In the genomic region with DNA sequence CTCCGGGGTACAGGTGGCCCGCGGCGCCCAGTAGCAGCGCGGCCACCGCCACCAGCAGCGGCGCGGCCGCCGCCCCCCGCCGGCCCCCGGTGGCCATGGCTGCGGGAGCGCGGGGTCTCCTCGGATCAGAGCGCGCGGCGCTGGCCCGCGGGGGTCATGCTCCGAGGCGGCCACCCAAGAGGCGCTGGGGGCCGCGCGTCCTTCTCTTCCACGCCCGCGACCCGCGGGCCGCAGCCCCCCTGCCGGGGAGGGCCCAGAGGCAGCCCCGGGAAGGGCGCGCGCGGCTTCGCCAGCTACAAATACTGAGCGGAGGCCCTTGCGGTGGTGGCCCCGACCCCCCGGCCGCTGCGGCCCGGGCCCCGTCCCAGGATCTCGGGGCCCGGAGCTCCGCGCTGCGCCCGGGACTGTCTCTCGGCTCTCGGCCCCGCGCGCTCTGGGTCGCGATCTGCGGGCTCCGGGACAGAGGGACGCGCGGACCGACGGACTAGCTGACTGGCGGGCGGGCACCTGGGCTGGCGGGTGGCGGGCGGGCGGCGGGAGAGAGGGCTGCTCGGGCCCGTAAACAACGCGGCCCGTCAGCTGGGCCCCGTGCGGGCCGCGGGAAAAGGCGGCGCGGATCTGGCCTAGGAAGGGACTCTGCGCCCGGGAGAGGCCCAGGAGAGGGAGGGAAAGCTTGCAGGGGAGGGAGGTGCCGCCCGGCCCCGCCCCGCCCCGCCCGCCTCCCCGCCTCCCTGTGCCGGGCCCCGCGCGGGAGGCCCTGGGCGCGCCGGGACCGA, we compare ENCODE assay signal across 1 cellular context.
TF ChIP-seq lines count a peak whose summit lies in the region.

A gene (minus strand): TSS at position 620 of the 776 bp plus-strand sequence. CDS start 523 bp downstream, at position 97.

TF ChIP-seq in HepG2, 621 proteins besides CTCF, POLR2A, EP300 and RAD21 (continued from another document and continues in another):
- TF ChIP-seq POLR2AphosphoS5 (IDR thresholded peaks at IDR 0.05; ENCODE audit: low read depth, low read length) (peak; percentile 54; the same call in 1 of the 2 replicates), ZBTB20 (CRISPR knock-in tag; IDR thresholded peaks at IDR 0.05; ENCODE audit: borderline replicate concordance, low read depth) (no peak), SP4 (CRISPR knock-in tag; IDR thresholded peaks at IDR 0.05) (peak; percentile 56), ZNF337 (CRISPR knock-in tag; IDR thresholded peaks at IDR 0.05; ENCODE audit: borderline replicate concordance, low read depth) (no peak), MYC (CRISPR knock-in tag; IDR thresholded peaks at IDR 0.05; ENCODE audit: borderline replicate concordance) (peak; percentile 47; the same call in 1 of the 2 replicates), ATF7-NPFF (CRISPR knock-in tag; IDR thresholded peaks at IDR 0.05; ENCODE audit: low read depth) (peak; percentile 39; the same call in 1 of the 2 replicates), ZFP36L2 (CRISPR knock-in tag; IDR thresholded peaks at IDR 0.05) (no peak), PCBP1 (IDR thresholded peaks at IDR 0.05; ENCODE audit: borderline replicate concordance, low read depth, low read length) (no peak), ZSCAN20 (CRISPR knock-in tag; IDR thresholded peaks at IDR 0.05; ENCODE audit: borderline replicate concordance) (0 out of 2 replicates have a peak, but pooled peaks have one; percentile 8), SALL1 (CRISPR knock-in tag; IDR thresholded peaks at IDR 0.05) (peak; percentile 67), ZNF44 (CRISPR knock-in tag; IDR thresholded peaks at IDR 0.05) (no peak), FOXM1 (CRISPR knock-in tag; IDR thresholded peaks at IDR 0.05) (no peak), GATA4 (IDR thresholded peaks at IDR 0.05; ENCODE audit: borderline replicate concordance, low read depth) (no peak), ARNT2 (CRISPR knock-in tag; IDR thresholded peaks at IDR 0.05; ENCODE audit: low read depth) (no peak; the same call in 1 of the 2 replicates), FOXP1 (IDR thresholded peaks at IDR 0.05) (no peak), FOXP1 (CRISPR knock-in tag; IDR thresholded peaks at IDR 0.05) (peak; percentile 70), RFXAP (CRISPR knock-in tag; IDR thresholded peaks at IDR 0.05; ENCODE audit: borderline replicate concordance) (no peak; the same call in 1 of the 2 replicates), ZSCAN31 (CRISPR knock-in tag; IDR thresholded peaks at IDR 0.05; ENCODE audit: low read depth) (no peak), MBNL3 (CRISPR knock-in tag; conservative IDR thresholded peaks at IDR 0.05) (no peak), PRMT3 (CRISPR knock-in tag; IDR thresholded peaks at IDR 0.05; ENCODE audit: borderline replicate concordance, low read depth) (no peak), THYN1 (CRISPR knock-in tag; IDR thresholded peaks at IDR 0.05; ENCODE audit: borderline replicate concordance, low read depth) (no peak), ZNF552 (CRISPR knock-in tag; IDR thresholded peaks at IDR 0.05; ENCODE audit: borderline replicate concordance) (no peak), ZNF431 (CRISPR knock-in tag; IDR thresholded peaks at IDR 0.05; ENCODE audit: borderline replicate concordance, low read depth) (no peak), KLF6 (CRISPR knock-in tag; IDR thresholded peaks at IDR 0.05) (no peak; the same call in 1 of the 2 replicates), ZNF317 (CRISPR knock-in tag; IDR thresholded peaks at IDR 0.05) (no peak), HOXA3 (CRISPR knock-in tag; IDR thresholded peaks at IDR 0.05) (peak; percentile 56; the same call in 1 of the 2 replicates), ZNF75D (CRISPR knock-in tag; IDR thresholded peaks at IDR 0.05; ENCODE audit: borderline replicate concordance) (no peak), ZNF24 (IDR thresholded peaks at IDR 0.05) (no peak), DNMT3B (CRISPR knock-in tag; conservative IDR thresholded peaks at IDR 0.05) (no peak), ZMYM2 (CRISPR knock-in tag; IDR thresholded peaks at IDR 0.05) (no peak), ZNF225 (CRISPR knock-in tag; IDR thresholded peaks at IDR 0.05) (no peak), ZC3H13 (CRISPR knock-in tag; IDR thresholded peaks at IDR 0.05) (no peak)
- TF ChIP-seq, protein P1, sequence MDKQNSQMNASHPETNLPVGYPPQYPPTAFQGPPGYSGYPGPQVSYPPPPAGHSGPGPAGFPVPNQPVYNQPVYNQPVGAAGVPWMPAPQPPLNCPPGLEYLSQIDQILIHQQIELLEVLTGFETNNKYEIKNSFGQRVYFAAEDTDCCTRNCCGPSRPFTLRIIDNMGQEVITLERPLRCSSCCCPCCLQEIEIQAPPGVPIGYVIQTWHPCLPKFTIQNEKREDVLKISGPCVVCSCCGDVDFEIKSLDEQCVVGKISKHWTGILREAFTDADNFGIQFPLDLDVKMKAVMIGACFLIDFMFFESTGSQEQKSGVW (CRISPR knock-in tag; IDR thresholded peaks at IDR 0.05; ENCODE audit: borderline replicate concordance), result no peak
- TF ChIP-seq, protein P2, sequence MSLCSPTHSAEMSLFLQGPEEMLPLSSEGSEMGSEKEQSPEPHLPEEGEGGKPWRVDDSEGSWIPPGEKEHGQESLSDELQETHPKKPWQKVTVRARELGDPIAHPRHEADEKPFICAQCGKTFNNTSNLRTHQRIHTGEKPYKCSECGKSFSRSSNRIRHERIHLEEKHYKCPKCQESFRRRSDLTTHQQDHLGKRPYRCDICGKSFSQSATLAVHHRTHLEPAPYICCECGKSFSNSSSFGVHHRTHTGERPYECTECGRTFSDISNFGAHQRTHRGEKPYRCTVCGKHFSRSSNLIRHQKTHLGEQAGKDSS (CRISPR knock-in tag; IDR thresholded peaks at IDR 0.05; ENCODE audit: borderline replicate concordance, low read depth), result peak; percentile 69; the same call in 1 of the 2 replicates
- TF ChIP-seq, protein P3, sequence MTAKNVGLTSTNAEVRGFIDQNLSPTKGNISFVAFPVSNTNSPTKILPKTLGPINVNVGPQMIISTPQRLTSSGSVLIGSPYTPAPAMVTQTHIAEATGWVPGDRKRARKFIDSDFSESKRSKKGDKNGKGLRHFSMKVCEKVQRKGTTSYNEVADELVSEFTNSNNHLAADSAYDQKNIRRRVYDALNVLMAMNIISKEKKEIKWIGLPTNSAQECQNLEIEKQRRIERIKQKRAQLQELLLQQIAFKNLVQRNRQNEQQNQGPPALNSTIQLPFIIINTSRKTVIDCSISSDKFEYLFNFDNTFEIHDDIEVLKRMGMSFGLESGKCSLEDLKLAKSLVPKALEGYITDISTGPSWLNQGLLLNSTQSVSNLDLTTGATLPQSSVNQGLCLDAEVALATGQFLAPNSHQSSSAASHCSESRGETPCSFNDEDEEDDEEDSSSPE (CRISPR knock-in tag; IDR thresholded peaks at IDR 0.05), result peak; percentile 73
- TF ChIP-seq, protein P4, sequence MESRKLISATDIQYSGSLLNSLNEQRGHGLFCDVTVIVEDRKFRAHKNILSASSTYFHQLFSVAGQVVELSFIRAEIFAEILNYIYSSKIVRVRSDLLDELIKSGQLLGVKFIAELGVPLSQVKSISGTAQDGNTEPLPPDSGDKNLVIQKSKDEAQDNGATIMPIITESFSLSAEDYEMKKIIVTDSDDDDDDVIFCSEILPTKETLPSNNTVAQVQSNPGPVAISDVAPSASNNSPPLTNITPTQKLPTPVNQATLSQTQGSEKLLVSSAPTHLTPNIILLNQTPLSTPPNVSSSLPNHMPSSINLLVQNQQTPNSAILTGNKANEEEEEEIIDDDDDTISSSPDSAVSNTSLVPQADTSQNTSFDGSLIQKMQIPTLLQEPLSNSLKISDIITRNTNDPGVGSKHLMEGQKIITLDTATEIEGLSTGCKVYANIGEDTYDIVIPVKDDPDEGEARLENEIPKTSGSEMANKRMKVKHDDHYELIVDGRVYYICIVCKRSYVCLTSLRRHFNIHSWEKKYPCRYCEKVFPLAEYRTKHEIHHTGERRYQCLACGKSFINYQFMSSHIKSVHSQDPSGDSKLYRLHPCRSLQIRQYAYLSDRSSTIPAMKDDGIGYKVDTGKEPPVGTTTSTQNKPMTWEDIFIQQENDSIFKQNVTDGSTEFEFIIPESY (CRISPR knock-in tag; IDR thresholded peaks at IDR 0.05), result no peak
- TF ChIP-seq, protein P5, sequence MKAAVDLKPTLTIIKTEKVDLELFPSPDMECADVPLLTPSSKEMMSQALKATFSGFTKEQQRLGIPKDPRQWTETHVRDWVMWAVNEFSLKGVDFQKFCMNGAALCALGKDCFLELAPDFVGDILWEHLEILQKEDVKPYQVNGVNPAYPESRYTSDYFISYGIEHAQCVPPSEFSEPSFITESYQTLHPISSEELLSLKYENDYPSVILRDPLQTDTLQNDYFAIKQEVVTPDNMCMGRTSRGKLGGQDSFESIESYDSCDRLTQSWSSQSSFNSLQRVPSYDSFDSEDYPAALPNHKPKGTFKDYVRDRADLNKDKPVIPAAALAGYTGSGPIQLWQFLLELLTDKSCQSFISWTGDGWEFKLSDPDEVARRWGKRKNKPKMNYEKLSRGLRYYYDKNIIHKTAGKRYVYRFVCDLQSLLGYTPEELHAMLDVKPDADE (CRISPR knock-in tag; IDR thresholded peaks at IDR 0.05), result no peak
- TF ChIP-seq, protein P6, sequence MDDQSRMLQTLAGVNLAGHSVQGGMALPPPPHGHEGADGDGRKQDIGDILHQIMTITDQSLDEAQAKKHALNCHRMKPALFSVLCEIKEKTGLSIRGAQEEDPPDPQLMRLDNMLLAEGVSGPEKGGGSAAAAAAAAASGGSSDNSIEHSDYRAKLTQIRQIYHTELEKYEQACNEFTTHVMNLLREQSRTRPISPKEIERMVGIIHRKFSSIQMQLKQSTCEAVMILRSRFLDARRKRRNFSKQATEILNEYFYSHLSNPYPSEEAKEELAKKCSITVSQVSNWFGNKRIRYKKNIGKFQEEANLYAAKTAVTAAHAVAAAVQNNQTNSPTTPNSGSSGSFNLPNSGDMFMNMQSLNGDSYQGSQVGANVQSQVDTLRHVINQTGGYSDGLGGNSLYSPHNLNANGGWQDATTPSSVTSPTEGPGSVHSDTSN (CRISPR knock-in tag; IDR thresholded peaks at IDR 0.05; ENCODE audit: borderline replicate concordance), result no peak
- TF ChIP-seq, protein P7, sequence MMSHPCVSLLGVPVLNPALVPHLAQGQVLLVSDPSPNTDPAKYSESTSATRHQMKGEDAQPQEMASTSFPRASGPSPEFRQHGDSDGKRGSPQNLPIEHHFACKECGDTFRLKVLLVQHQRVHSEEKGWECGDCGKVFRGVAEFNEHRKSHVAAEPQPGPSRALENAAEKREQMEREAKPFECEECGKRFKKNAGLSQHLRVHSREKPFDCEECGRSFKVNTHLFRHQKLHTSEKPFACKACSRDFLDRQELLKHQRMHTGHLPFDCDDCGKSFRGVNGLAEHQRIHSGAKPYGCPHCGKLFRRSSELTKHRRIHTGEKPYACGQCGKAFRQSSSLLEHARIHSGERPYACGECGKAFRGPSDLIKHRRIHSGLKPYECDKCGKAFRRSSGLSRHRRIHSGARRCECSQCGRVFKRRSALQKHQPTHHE (CRISPR knock-in tag; IDR thresholded peaks at IDR 0.05; ENCODE audit: borderline replicate concordance), result no peak; the same call in 1 of the 2 replicates
- TF ChIP-seq, protein P8, sequence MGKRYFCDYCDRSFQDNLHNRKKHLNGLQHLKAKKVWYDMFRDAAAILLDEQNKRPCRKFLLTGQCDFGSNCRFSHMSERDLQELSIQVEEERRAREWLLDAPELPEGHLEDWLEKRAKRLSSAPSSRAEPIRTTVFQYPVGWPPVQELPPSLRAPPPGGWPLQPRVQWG (CRISPR knock-in tag; IDR thresholded peaks at IDR 0.05; ENCODE audit: borderline replicate concordance, low read depth), result no peak
- TF ChIP-seq, protein P9, sequence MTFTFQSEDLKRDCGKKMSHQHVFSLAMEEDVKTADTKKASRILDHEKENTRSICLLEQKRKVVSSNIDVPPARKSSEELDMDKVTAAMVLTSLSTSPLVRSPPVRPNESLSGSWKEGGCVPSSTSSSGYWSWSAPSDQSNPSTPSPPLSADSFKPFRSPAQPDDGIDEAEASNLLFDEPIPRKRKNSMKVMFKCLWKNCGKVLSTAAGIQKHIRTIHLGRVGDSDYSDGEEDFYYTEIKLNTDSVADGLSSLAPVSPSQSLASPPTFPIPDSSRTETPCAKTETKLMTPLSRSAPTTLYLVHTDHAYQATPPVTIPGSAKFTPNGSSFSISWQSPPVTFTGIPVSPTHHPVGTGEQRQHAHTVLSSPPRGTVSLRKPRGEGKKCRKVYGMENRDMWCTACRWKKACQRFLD (CRISPR knock-in tag; IDR thresholded peaks at IDR 0.05; ENCODE audit: borderline replicate concordance), result no peak
- TF ChIP-seq, protein P10, sequence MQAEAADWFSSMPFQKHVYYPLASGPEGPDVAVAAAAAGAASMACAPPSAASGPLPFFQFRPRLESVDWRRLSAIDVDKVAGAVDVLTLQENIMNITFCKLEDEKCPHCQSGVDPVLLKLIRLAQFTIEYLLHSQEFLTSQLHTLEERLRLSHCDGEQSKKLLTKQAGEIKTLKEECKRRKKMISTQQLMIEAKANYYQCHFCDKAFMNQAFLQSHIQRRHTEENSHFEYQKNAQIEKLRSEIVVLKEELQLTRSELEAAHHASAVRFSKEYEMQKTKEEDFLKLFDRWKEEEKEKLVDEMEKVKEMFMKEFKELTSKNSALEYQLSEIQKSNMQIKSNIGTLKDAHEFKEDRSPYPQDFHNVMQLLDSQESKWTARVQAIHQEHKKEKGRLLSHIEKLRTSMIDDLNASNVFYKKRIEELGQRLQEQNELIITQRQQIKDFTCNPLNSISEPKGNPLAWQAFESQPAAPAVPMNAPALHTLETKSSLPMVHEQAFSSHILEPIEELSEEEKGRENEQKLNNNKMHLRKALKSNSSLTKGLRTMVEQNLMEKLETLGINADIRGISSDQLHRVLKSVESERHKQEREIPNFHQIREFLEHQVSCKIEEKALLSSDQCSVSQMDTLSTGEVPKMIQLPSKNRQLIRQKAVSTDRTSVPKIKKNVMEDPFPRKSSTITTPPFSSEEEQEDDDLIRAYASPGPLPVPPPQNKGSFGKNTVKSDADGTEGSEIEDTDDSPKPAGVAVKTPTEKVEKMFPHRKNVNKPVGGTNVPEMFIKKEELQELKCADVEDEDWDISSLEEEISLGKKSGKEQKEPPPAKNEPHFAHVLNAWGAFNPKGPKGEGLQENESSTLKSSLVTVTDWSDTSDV (CRISPR knock-in tag; IDR thresholded peaks at IDR 0.05), result no peak
- TF ChIP-seq, protein P11, sequence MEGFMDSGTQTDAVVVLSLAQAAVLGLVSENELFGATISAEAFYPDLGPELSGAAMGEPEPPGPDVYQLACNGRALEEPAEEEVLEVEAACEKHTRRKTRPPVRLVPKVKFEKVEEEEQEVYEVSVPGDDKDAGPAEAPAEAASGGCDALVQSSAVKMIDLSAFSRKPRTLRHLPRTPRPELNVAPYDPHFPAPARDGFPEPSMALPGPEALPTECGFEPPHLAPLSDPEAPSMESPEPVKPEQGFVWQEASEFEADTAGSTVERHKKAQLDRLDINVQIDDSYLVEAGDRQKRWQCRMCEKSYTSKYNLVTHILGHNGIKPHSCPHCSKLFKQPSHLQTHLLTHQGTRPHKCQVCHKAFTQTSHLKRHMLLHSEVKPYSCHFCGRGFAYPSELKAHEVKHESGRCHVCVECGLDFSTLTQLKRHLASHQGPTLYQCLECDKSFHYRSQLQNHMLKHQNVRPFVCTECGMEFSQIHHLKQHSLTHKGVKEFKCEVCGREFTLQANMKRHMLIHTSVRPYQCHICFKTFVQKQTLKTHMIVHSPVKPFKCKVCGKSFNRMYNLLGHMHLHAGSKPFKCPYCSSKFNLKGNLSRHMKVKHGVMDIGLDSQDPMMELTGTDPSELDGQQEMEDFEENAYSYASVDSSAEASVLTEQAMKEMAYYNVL (CRISPR knock-in tag; IDR thresholded peaks at IDR 0.05; ENCODE audit: borderline replicate concordance), result no peak; the same call in 1 of the 2 replicates
- TF ChIP-seq, protein P12, sequence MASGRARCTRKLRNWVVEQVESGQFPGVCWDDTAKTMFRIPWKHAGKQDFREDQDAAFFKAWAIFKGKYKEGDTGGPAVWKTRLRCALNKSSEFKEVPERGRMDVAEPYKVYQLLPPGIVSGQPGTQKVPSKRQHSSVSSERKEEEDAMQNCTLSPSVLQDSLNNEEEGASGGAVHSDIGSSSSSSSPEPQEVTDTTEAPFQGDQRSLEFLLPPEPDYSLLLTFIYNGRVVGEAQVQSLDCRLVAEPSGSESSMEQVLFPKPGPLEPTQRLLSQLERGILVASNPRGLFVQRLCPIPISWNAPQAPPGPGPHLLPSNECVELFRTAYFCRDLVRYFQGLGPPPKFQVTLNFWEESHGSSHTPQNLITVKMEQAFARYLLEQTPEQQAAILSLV (CRISPR knock-in tag; IDR thresholded peaks at IDR 0.05; ENCODE audit: borderline replicate concordance), result no peak
